Comparison of ENCODE assay signal across 8 cellular contexts in the genomic region with DNA sequence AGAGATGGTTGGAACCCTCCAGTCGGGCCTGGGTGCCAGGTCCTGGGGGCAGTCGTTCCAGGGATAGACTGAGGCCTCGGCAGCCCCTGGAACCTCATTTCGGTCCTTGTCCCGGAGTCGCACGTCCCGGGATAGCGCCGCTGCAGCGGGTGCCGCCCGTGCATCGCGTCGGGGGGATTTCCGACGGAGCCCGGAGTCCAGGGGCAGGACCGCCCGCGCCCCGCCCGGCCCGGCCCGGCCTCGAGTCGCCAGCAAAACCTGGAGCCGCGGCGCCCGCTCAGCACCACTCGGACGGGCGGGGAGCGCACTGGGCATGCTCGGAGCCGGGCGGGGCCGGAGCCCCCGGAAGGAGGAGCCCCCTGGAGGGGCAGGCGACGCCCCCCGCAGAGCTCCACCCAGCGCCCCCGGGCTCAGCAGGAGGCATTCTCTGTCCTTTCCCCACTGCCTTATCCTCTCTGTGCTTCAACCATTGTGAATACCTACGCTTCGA. TPM values are rescaled to one million over a fixed set of nuclear protein-coding genes. Genes with fewer than 3 reads are reported as not detected.
DNase-seq lines count a peak whose midpoint lies in the region; ATAC-seq and TF ChIP-seq lines count a peak whose summit lies in the region.

No MANE protein-coding gene starts in this region.

- no peak for TF ChIP-seq CTCF in epithelial cell of esophagus (IDR thresholded peaks at IDR 0.05; ENCODE audit: insufficient read depth, low read depth, low read length, missing control alignments)

- ATAC-seq in HG03378 (IDR thresholded peaks at IDR 0.05; ENCODE audit: unreplicated experiment) = no peak

- no peak overlapping the region for H3K27ac Mint-ChIP-seq in activated CD4-positive, alpha-beta memory T cell treated with anti-CD3 and anti-CD28 coated beads, Interleukin-2, amount 10 ng/mL, durations not matched to agents 7 days and 5 days

- H3K27me3 Mint-ChIP-seq in activated CD4-positive, alpha-beta memory T cell treated with anti-CD3 and anti-CD28 coated beads, Interleukin-2, amount 10 ng/mL, durations not matched to agents 7 days and 5 days = peaks cover 62% of the 10 kb centered on the region

- CTCF ChIA-PET in activated CD4-positive, alpha-beta memory T cell treated with anti-CD3 and anti-CD28 coated beads, Interleukin-2, amount 10 ng/mL, durations not matched to agents 7 days and 5 days (lab: Charles Lee) = no interaction called here

- H3K4me1 Mint-ChIP-seq in activated CD4-positive, alpha-beta memory T cell treated with anti-CD3 and anti-CD28 coated beads, Interleukin-2, amount 10 ng/mL, durations not matched to agents 7 days and 5 days = peaks cover 4% of the 10 kb centered on the region

- no peaks in the 10 kb centered on the region for H3K9me3 Mint-ChIP-seq in activated CD4-positive, alpha-beta memory T cell treated with anti-CD3 and anti-CD28 coated beads, Interleukin-2, amount 10 ng/mL, durations not matched to agents 7 days and 5 days

- H3K4me3 Mint-ChIP-seq in activated CD4-positive, alpha-beta memory T cell treated with anti-CD3 and anti-CD28 coated beads, Interleukin-2, amount 10 ng/mL, durations not matched to agents 7 days and 5 days = no peak overlapping the region

- peak overlapping the region; percentile 40 for H3K4me3 ChIP-seq in epithelial cell of esophagus (ENCODE audit: low read length)

- peaks cover 4% of the 10 kb centered on the region for H3K36me3 Mint-ChIP-seq in activated CD4-positive, alpha-beta memory T cell treated with anti-CD3 and anti-CD28 coated beads, Interleukin-2, amount 10 ng/mL, durations not matched to agents 7 days and 5 days (ENCODE audit: low read depth)

- POLR2A ChIA-PET in activated CD4-positive, alpha-beta memory T cell treated with anti-CD3 and anti-CD28 coated beads, Interleukin-2, amount 10 ng/mL, durations not matched to agents 7 days and 5 days (lab: Charles Lee) = no interaction called here

- DNase-seq in AG08396 (ENCODE audit: low spot score) = peak; percentile 48
- peak; percentile 28 for DNase-seq in NCI-H2171 (lab: John Stamatoyannopoulos, UW)
- DNase-seq in epithelial cell of esophagus (ENCODE audit: low read depth) = peak; percentile 62
- peak; percentile 34 for DNase-seq in mucosa of gallbladder (ENCODE audit: low spot score)
- DNase-seq in stimulated activated CD4-positive, alpha-beta T cell treated with anti-CD3 and anti-CD28 coated beads, Interleukin-1b, Interleukin-23, amount 100 ng/mL, for 48 hours = no peak
- no peak for DNase-seq in activated CD4-positive, alpha-beta memory T cell treated with anti-CD3 and anti-CD28 coated beads, Interleukin-2, amount 10 ng/mL, durations not matched to agents 7 days and 5 days
- no peak for DNase-seq in OCI-M2 (lab: John Stamatoyannopoulos, UW; ENCODE audit: unreplicated experiment)

RNA-seq across cellular contexts. Expression of gene PTPN3, which starts 1.6 kb away (rescaled TPM):
- 16.2 TPM for total RNA-seq in mucosa of gallbladder
- total RNA-seq in activated CD4-positive, alpha-beta memory T cell treated with anti-CD3 and anti-CD28 coated beads, Interleukin-2, amount 10 ng/mL, durations not matched to agents 7 days and 5 days = under 1 TPM; 0.20 to 0.35 TPM

Comparison
In these comparisons a context has a peak if more than half of its experiments do, and no peak if none do; other contexts are left out.
1. DNase-seq: peak in AG08396 (single experiment), NCI-H2171 (single experiment), epithelial cell of esophagus (single experiment) and mucosa of gallbladder (single experiment); none in stimulated activated CD4-positive, alpha-beta T cell treated with anti-CD3 and anti-CD28 coated beads, Interleukin-1b, Interleukin-23, amount 100 ng/mL, for 48 hours (single experiment), activated CD4-positive, alpha-beta memory T cell treated with anti-CD3 and anti-CD28 coated beads, Interleukin-2, amount 10 ng/mL, durations not matched to agents 7 days and 5 days (single experiment) and OCI-M2 (single experiment).
2. RNA of gene PTPN3, which starts 1.6 kb away (total RNA-seq): 16.2 TPM in mucosa of gallbladder (single experiment); 0.20 to 0.35 TPM in activated CD4-positive, alpha-beta memory T cell treated with anti-CD3 and anti-CD28 coated beads, Interleukin-2, amount 10 ng/mL, durations not matched to agents 7 days and 5 days; every median in the first group is over 10 times any median in the second.